ENCODE assay signal across 8 cellular contexts in the genomic region with DNA sequence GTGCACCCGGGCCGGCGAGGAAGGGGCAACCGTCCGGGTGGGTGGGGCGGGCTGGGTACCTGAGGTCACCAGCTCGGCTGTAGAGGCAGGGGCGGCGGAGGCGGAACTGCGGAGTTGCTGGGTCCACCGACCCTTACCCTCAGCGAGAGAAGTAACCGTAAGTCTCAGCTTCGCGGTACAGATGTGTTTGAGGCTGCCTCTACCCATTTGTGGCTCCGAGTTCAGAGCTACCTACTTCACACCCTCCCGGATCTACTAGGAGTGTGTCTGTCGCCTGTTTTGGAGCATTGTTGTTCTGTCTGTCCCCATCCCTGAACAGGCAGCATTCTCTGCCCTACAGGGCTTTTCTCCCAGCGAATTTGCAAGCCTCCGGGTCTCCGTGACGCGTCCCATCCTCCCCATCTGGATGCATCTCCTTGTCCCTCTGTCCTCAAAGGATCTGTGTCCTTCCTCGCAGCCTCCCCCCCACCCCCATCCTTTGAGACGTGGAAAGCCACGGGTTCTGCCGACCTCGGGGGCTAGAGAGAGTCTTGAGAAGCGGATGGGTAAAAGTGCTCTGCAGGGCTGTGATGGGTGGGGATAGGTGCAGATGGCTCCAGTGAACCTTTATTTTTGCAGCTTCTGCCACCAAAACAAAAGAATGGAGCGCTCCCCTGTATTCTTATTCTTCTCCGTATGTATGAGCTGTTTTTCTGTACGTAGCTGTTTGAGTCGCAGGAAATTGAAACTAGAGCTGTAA. TPM values are rescaled to one million over a fixed set of nuclear protein-coding genes. Genes with fewer than 3 reads are reported as not detected.
DNase-seq lines count a peak whose midpoint lies in the region; ATAC-seq, FAIRE-seq and TF ChIP-seq lines count a peak whose summit lies in the region.

No MANE protein-coding gene starts in this region.

- H3K4me1 ChIP-seq in mammary epithelial cell (ENCODE audit: insufficient read depth, low read length) (peaks cover 4% of the 10 kb centered on the region), small intestine (ENCODE audit: control insufficient read depth in 2 of 2, insufficient read depth in 1 of 2, low read depth in 1 of 2, low read length in 1 of 2) (peaks cover 0 to 10% of the 10 kb centered on the region in 2 donors)

- FAIRE-seq in small intestine (lab: Jason Lieb, UNC) = no peak

- dilution Hi-C loops in mammary epithelial cell (cut with HindIII; ENCODE audit: low sequenced_read_pairs) = no loop called here

- in situ Hi-C loops in SK-MEL-5 (cut with HindIII; ENCODE audit: low pct_unique_long_range_greater_than_20kb, low sequenced_read_pairs) = no loop called here
- in situ Hi-C loops in mammary epithelial cell (cut with MboI; ENCODE audit: low sequenced_read_pairs in 2 of 2) = no loop called here

- DNase-seq in EH (ENCODE audit: low read depth) (peak; percentile 46), SK-MEL-5 (ENCODE audit: low read depth, low spot score) (peak; percentile 32), mammary epithelial cell (peak; percentile 37), inferior parietal cortex (ENCODE audit: extremely low spot score) (peak; percentile 37), small intestine (peak; percentile 34), NCI-H128 (lab: John Stamatoyannopoulos, UW; ENCODE audit: unreplicated experiment) (no peak)

- H3K36me3 ChIP-seq in mammary epithelial cell (ENCODE audit: insufficient read depth, low read length) = no peaks in the 10 kb centered on the region
- H3K36me3 ChIP-seq in small intestine (ENCODE audit: control insufficient read depth in 2 of 2, insufficient read depth in 2 of 2, low read length in 2 of 2) = no peaks in the 10 kb centered on the region

- peak overlapping the region; percentile 82 to 88 (median 88) for H3K4me3 ChIP-seq in mammary epithelial cell (replicated peaks in 1 of 3; ENCODE audit: insufficient read depth in 1 of 3, low read depth in 2 of 3, low read length in 3 of 3)
- H3K4me3 ChIP-seq in small intestine (ENCODE audit: low read depth in 1 of 2, low read length in 2 of 2) = peak overlapping the region; percentile 82 to 87

- H3K79me2 ChIP-seq in mammary epithelial cell (ENCODE audit: insufficient read depth, low read length) = peaks cover 90% of the 10 kb centered on the region

- peak overlapping the region; percentile 89 for H3K4me2 ChIP-seq in mammary epithelial cell (ENCODE audit: insufficient read depth, low read depth, low read length)

- BruUV-seq in mammary epithelial cell (replicated peaks; lab: Mats Ljungman, UMichigan) = no TSS peak

- peak overlapping the region; percentile 91 for H2AFZ ChIP-seq in mammary epithelial cell (ENCODE audit: low read depth, low read length)

- H3K9ac ChIP-seq in mammary epithelial cell (ENCODE audit: insufficient read depth, low read length) = peak overlapping the region; percentile 80

- peak overlapping the region; percentile 48 for H3K27ac ChIP-seq in mammary epithelial cell (ENCODE audit: insufficient read depth, low read depth, low read length)
- H3K27ac ChIP-seq in small intestine (ENCODE audit: low read depth in 1 of 2, low read length in 1 of 2) = peak overlapping the region in 1 of 2 donors; percentile 99

- WGBS in mammary epithelial cell (ENCODE audit: low coverage, missing lambda C conversion rate) = 5% methylated on average over 13 of the region's 34 CpGs
- WGBS in small intestine, 3 donors = 0% methylated on average over 27 to 34 of the region's 34 CpGs

- no peaks in the 10 kb centered on the region for H4K20me1 ChIP-seq in mammary epithelial cell (ENCODE audit: insufficient read depth, low read length)

- ATAC-seq in GM19455 (IDR thresholded peaks at IDR 0.05; ENCODE audit: unreplicated experiment) (peak; percentile 40), HG03457 (IDR thresholded peaks at IDR 0.05; ENCODE audit: unreplicated experiment) (peak; percentile 33)

- H3K27me3 ChIP-seq in mammary epithelial cell (ENCODE audit: insufficient read depth, low read length) (no peaks in the 10 kb centered on the region), small intestine (ENCODE audit: control insufficient read depth in 2 of 2, insufficient read depth in 2 of 2, low read length in 2 of 2) (no peaks in the 10 kb centered on the region)

- H3K9me3 ChIP-seq in mammary epithelial cell (replicated peaks; ENCODE audit: insufficient read depth, low read length) (no peaks in the 10 kb centered on the region), small intestine (ENCODE audit: control insufficient read depth, low read depth) (no peaks in the 10 kb centered on the region)

- intact Hi-C loops in mammary epithelial cell (cut with micrococcal nuclease) = loop anchor here (5.0 to 10.0 kb wide), 3 partner anchors 66 to 158 kb away; no protein-coding TSS in a partner anchor

- CTCF ChIA-PET in mammary epithelial cell (lab: Charles Lee; ENCODE audit: low non-redundant PET) = no interaction called here

- no peak for TF ChIP-seq CTCF in mammary epithelial cell (conservative IDR thresholded peaks at IDR 0.05 in 1 of 2, IDR thresholded peaks at IDR 0.05 in 1 of 2; ENCODE audit: extremely low read depth in 1 of 2, insufficient read depth in 1 of 2, low read depth in 1 of 2, low read length in 2 of 2)

RNA-seq across cellular contexts. Expression of a gene that starts 0.8 kb away (rescaled TPM):
- 35.4 and 37.7 TPM in 2 replicates for total RNA-seq in SK-MEL-5 (2014; rRNA removed; shearing (Covaris generic))
- polyA plus RNA-seq in SK-MEL-5 (2015; cell fraction: cytosol; rRNA removed) = 26.1 and 34.9 TPM in 2 replicates
- polyA plus RNA-seq in SK-MEL-5 (2015; cell fraction: nucleus; rRNA removed) = 90.2 and 101 TPM in 2 replicates
- 10 to 100 TPM; 57.3 to 61.2 TPM for total RNA-seq in mammary epithelial cell
- polyA plus RNA-seq in mammary epithelial cell (22.3 TPM), small intestine (10 to 100 TPM; 10.8 to 17.4 (median 11.0) TPM)
- polyA minus RNA-seq in mammary epithelial cell = 42.6 TPM

RNA-seq across cellular contexts. Expression of a gene that starts 0.8 kb away (rescaled TPM):
- 59.3 and 69.6 TPM in 2 replicates for total RNA-seq in SK-MEL-5 (2014; rRNA removed; shearing (Covaris generic))
- 51.2 and 57.9 TPM in 2 replicates for polyA plus RNA-seq in SK-MEL-5 (2015; cell fraction: cytosol; rRNA removed)
- 152 and 161 TPM in 2 replicates for polyA plus RNA-seq in SK-MEL-5 (2015; cell fraction: nucleus; rRNA removed)
- total RNA-seq in mammary epithelial cell = 10 to 100 TPM; 33.5 to 40.2 TPM
- 28.6 TPM for polyA plus RNA-seq in mammary epithelial cell
- 28.0 TPM for polyA minus RNA-seq in mammary epithelial cell
- polyA plus RNA-seq in small intestine = 10 to 100 TPM; 12.7 to 26.6 (median 15.0) TPM
